ENCODE assay signal across 8 cellular contexts in genomic region chr9:95048225-95049087, GRCh38.
DNase-seq lines count a peak whose midpoint lies in the region; ATAC-seq, FAIRE-seq and TF ChIP-seq lines count a peak whose summit lies in the region.

No MANE protein-coding gene starts in this region.

- peak; percentile 89 for ATAC-seq in GM18867 (IDR thresholded peaks at IDR 0.05; ENCODE audit: unreplicated experiment)
- peak; percentile 79 for ATAC-seq in HG03439 (IDR thresholded peaks at IDR 0.05; ENCODE audit: unreplicated experiment)
- ATAC-seq in upper lobe of left lung (ENCODE audit: low FRiP score in 2 of 2): peak; percentile 91

- H3K9me3 ChIP-seq in trophoblast cell (ENCODE audit: insufficient read depth, low read depth, low read length) (no peaks in the 10 kb centered on the region), upper lobe of left lung (no peaks in the 10 kb centered on the region)

- H3K4ac ChIP-seq in trophoblast cell (ENCODE audit: low read depth, low read length): peak overlapping the region; percentile 97

- peak in 3 of 4 donors; percentile 59 to 81 (median 69) for TF ChIP-seq POLR2A in upper lobe of left lung (IDR thresholded peaks at IDR 0.05)

- H3K4me1 ChIP-seq in trophoblast cell (ENCODE audit: control insufficient read depth in 1 of 2, insufficient read depth in 2 of 2, low read length in 2 of 2) (peaks cover 12 to 16% of the 10 kb centered on the region in 2 experiments), upper lobe of left lung (peaks cover 21 to 53% (median 30%) of the 10 kb centered on the region in 4 donors)

- peaks cover 5% of the 10 kb centered on the region for H3K79me2 ChIP-seq in trophoblast cell (ENCODE audit: control insufficient read depth, insufficient read depth, low read length, poor library complexity)

- H2AFZ ChIP-seq in trophoblast cell (ENCODE audit: insufficient read depth, low read length, poor library complexity): peak overlapping the region; percentile 99

- peak overlapping the region; percentile 26 for H4K12ac ChIP-seq in trophoblast cell (ENCODE audit: low read depth, low read length)

- H3K14ac ChIP-seq in trophoblast cell (ENCODE audit: low read length): peak overlapping the region; percentile 98

- TF ChIP-seq EP300 in upper lobe of left lung (IDR thresholded peaks at IDR 0.05): peak in 1 of 4 donors; percentile 11

- H3K4me3 ChIP-seq in trophoblast cell (ENCODE audit: low read depth, low read length) (peak overlapping the region; percentile 88), upper lobe of left lung (peak overlapping the region; percentile 41 to 62 (median 55))

- H3K4me2 ChIP-seq in trophoblast cell (ENCODE audit: low read length): peak overlapping the region; percentile 86

- peak overlapping the region; percentile 76 for H4K8ac ChIP-seq in trophoblast cell (ENCODE audit: low read depth, low read length)

- peak overlapping the region; percentile 82 for H2BK5ac ChIP-seq in trophoblast cell (ENCODE audit: low read depth, low read length, poor library complexity)

- DNase-seq in 8988T (peak; percentile 28), RCC 7860 (ENCODE audit: low spot score) (peak; percentile 37), glomerular visceral epithelial cell (ENCODE audit: extremely low spot score) (peak; percentile 56), trophoblast cell (peak; percentile 50 to 62), upper lobe of left lung (peak; percentile 91 to 95)
- peak; percentile 84 for DNase-seq in activated effector memory CD4-positive, alpha-beta T cell treated with anti-CD3 and anti-CD28 coated beads, Interleukin-2, amount 50 U/mL, for 16 hours

- peak overlapping the region; percentile 96 for H2BK12ac ChIP-seq in trophoblast cell (ENCODE audit: low read length)

- H3K36me3 ChIP-seq in trophoblast cell (ENCODE audit: control insufficient read depth in 1 of 2, insufficient read depth in 2 of 2, low read length in 2 of 2): peaks cover 2 to 6% of the 10 kb centered on the region in 2 experiments
- no peaks in the 10 kb centered on the region for H3K36me3 ChIP-seq in upper lobe of left lung

- peak overlapping the region; percentile 93 for H3K9ac ChIP-seq in trophoblast cell (ENCODE audit: low read length)

- peaks cover 14% of the 10 kb centered on the region for H3K79me1 ChIP-seq in trophoblast cell (ENCODE audit: low read length)

- no peaks in the 10 kb centered on the region for H3K27me3 ChIP-seq in trophoblast cell (ENCODE audit: insufficient read depth, low read length)
- no peaks in the 10 kb centered on the region for H3K27me3 ChIP-seq in upper lobe of left lung

- H3K23ac ChIP-seq in trophoblast cell (ENCODE audit: low read length): no peak overlapping the region

- H2BK120ac ChIP-seq in trophoblast cell (ENCODE audit: insufficient read depth, low read length, poor library complexity): peak overlapping the region; percentile 58

- peak overlapping the region; percentile 79 for H4K91ac ChIP-seq in trophoblast cell (ENCODE audit: low read depth, low read length)

- TF ChIP-seq CTCF in upper lobe of left lung (IDR thresholded peaks at IDR 0.05): peak in 1 of 6 experiments; percentile 8

- peak overlapping the region; percentile 79 for H2AK5ac ChIP-seq in trophoblast cell (ENCODE audit: low read length)

- FAIRE-seq in RCC 7860 (lab: Jason Lieb, UNC): no peak

- no CpG with 5 or more reads among the region's 58 CpGs for WGBS in trophoblast cell (ENCODE audit: extremely low coverage, insufficient coverage, insufficient read length)
- WGBS in upper lobe of left lung, 2 donors: 1 to 10% methylated on average over 16 to 58 of the region's 58 CpGs

- H3K27ac ChIP-seq in trophoblast cell (ENCODE audit: low read depth, low read length): peak overlapping the region; percentile 55
- H3K27ac ChIP-seq in upper lobe of left lung: peak overlapping the region; percentile 83 to 86 (median 85)

- peak overlapping the region; percentile 97 for H3K18ac ChIP-seq in trophoblast cell (ENCODE audit: low read length)

Comparison
In these comparisons a context has a peak if more than half of its experiments do, and no peak if none do; other contexts are left out.
1. Peak in every context shown above with its lines: DNase-seq, ATAC-seq, H3K4me3 ChIP-seq and H3K27ac ChIP-seq.
2. DNase-seq: peak in every context shown above with its lines; median percentile 93 in upper lobe of left lung; 84 in activated effector memory CD4-positive, alpha-beta T cell treated with anti-CD3 and anti-CD28 coated beads, Interleukin-2, amount 50 U/mL, for 16 hours; 56 in glomerular visceral epithelial cell; 56 in trophoblast cell; 37 in RCC 7860; 28 in 8988T.